Comparison of ENCODE assay signal across 22 cellular contexts in genomic region chr17:57080708-57081107, GRCh38. TPM values are rescaled to one million over a fixed set of nuclear protein-coding genes. Genes with fewer than 3 reads are reported as not detected.
DNase-seq lines count a peak whose midpoint lies in the region; ATAC-seq, FAIRE-seq and TF ChIP-seq lines count a peak whose summit lies in the region.
"Had no signal": no experiment of that assay in that cellular context is flagged by ENCODE, and none has a peak within 500 bp of the region (broad histone marks: within the 10 kb centered on the region; RNA-seq: fewer than 3 reads in every experiment).

No MANE protein-coding gene starts in this region.

- H3K4me3 ChIP-seq in mammary epithelial cell (replicated peaks in 1 of 3; ENCODE audit: insufficient read depth in 1 of 3, low read depth in 2 of 3, low read length in 3 of 3) = no peak overlapping the region
- H3K4me3 ChIP-seq in Peyer's patch = no peak overlapping the region
- H3K4me3 ChIP-seq: BLaER1, heart right ventricle, pancreas, right lobe of liver had no signal

- H3K4me2 ChIP-seq in mammary epithelial cell (ENCODE audit: insufficient read depth, low read depth, low read length) = peak overlapping the region; percentile 1
- H3K4me2 ChIP-seq: BLaER1 had no signal

- no peaks in the 10 kb centered on the region for H3K27me3 ChIP-seq in mammary epithelial cell (ENCODE audit: insufficient read depth, low read length)
- H3K27me3 ChIP-seq in Peyer's patch = no peaks in the 10 kb centered on the region
- H3K27me3 ChIP-seq: BLaER1, heart right ventricle, pancreas, right lobe of liver had no signal

- TF ChIP-seq CTCF in GM13976 (IDR thresholded peaks at IDR 0.05; ENCODE audit: borderline replicate concordance, control extremely low read depth, extremely low read depth, insufficient read depth, missing control alignments) = no peak
- no peak for TF ChIP-seq CTCF in mammary epithelial cell (conservative IDR thresholded peaks at IDR 0.05 in 1 of 2, IDR thresholded peaks at IDR 0.05 in 1 of 2; ENCODE audit: extremely low read depth in 1 of 2, insufficient read depth in 1 of 2, low read depth in 1 of 2, low read length in 2 of 2)
- TF ChIP-seq CTCF in Peyer's patch (IDR thresholded peaks at IDR 0.05) = no peak

- no TSS peak for BruUV-seq in mammary epithelial cell (replicated peaks; lab: Mats Ljungman, UMichigan)

- no peak overlapping the region for H2AFZ ChIP-seq in mammary epithelial cell (ENCODE audit: low read depth, low read length)

- WGBS in mammary epithelial cell (ENCODE audit: low coverage, missing lambda C conversion rate) = 22% methylated on average over 2 of the region's 2 CpGs

- in situ Hi-C loops in GM13976 (cut with MboI; ENCODE audit: low sequenced_read_pairs, unreplicated experiment) (no loop called here), mammary epithelial cell (cut with MboI; ENCODE audit: low sequenced_read_pairs in 2 of 2) (no loop called here)

- H3K36me3 ChIP-seq in mammary epithelial cell (ENCODE audit: insufficient read depth, low read length) (no peaks in the 10 kb centered on the region), Peyer's patch (peaks cover 0 to 6% (median 0%) of the 10 kb centered on the region in 3 donors)
- H3K36me3 ChIP-seq: BLaER1, heart right ventricle, pancreas, right lobe of liver had no signal

- H4K20me1 ChIP-seq in mammary epithelial cell (ENCODE audit: insufficient read depth, low read length) = no peaks in the 10 kb centered on the region

- DNase-seq in A172 (ENCODE audit: low spot score) = peak; percentile 18
- DNase-seq in GM13976 (ENCODE audit: low spot score) = peak; percentile 54
- DNase-seq in HTR-8/SVneo (ENCODE audit: insufficient read length, low spot score) = peak; percentile 51
- peak; percentile 39 for DNase-seq in mammary epithelial cell
- DNase-seq in NOMO-1 treated with DMSO at 0.1 percent for 48 hours (lab: John Stamatoyannopoulos, UW; ENCODE audit: unreplicated experiment) = no peak
- DNase-seq in Peyer's patch = no peak
- DNase-seq: activated CD4-positive, alpha-beta T cell treated with anti-CD3 and anti-CD28 coated beads for 1 hour; activated T-cell treated with anti-CD3 and anti-CD28 coated beads, Interleukin-2, amount 50 U/mL, for 1 hour; heart right ventricle; left ventricle myocardium superior; MV-4-11; NCI-H187; NCI-H774; pancreas; right lobe of liver; SHP77; T-helper 1 cell had no signal

- ATAC-seq in GM18907 (IDR thresholded peaks at IDR 0.05; ENCODE audit: unreplicated experiment) (no peak), GM19328 (IDR thresholded peaks at IDR 0.05; ENCODE audit: unreplicated experiment) (no peak)
- ATAC-seq: heart right ventricle, left ventricle myocardium superior, pancreas, right lobe of liver had no signal

- peaks cover 10% of the 10 kb centered on the region for H3K4me1 ChIP-seq in mammary epithelial cell (ENCODE audit: insufficient read depth, low read length)
- peaks cover 0 to 10% (median 0%) of the 10 kb centered on the region in 4 donors for H3K4me1 ChIP-seq in Peyer's patch
- H3K4me1 ChIP-seq: pancreas had no signal

- H3K9ac ChIP-seq in mammary epithelial cell (ENCODE audit: insufficient read depth, low read length) = no peak overlapping the region
- H3K9ac ChIP-seq: BLaER1 had no signal

- FAIRE-seq in HTR-8/SVneo (lab: Jason Lieb, UNC) = no peak
- FAIRE-seq: pancreas, TTC549 had no signal

- CTCF ChIA-PET in mammary epithelial cell (lab: Charles Lee; ENCODE audit: low non-redundant PET) = no interaction called here

- no peaks in the 10 kb centered on the region for H3K9me3 ChIP-seq in mammary epithelial cell (replicated peaks; ENCODE audit: insufficient read depth, low read length)
- H3K9me3 ChIP-seq in Peyer's patch = no peaks in the 10 kb centered on the region
- H3K9me3 ChIP-seq: BLaER1, heart right ventricle, pancreas, right lobe of liver had no signal

- peaks cover 6% of the 10 kb centered on the region for H3K79me2 ChIP-seq in mammary epithelial cell (ENCODE audit: insufficient read depth, low read length)

- intact Hi-C loops in mammary epithelial cell (cut with micrococcal nuclease) = no loop called here

- H3K27ac ChIP-seq in mammary epithelial cell (ENCODE audit: insufficient read depth, low read depth, low read length) (no peak overlapping the region), Peyer's patch (no peak overlapping the region)
- H3K27ac ChIP-seq: BLaER1, heart right ventricle, HL-60, pancreas, right lobe of liver had no signal

- TF ChIP-seq POLR2A in Peyer's patch (IDR thresholded peaks at IDR 0.05) = no peak

- dilution Hi-C loops in mammary epithelial cell (cut with HindIII; ENCODE audit: low sequenced_read_pairs) = no loop called here

RNA-seq across cellular contexts. Expression of gene AKAP1, which starts 4.3 kb away (rescaled TPM):
- 22.0 and 38.5 TPM in 2 replicates for total RNA-seq in A172 (2014; rRNA removed; shearing (Covaris generic))
- total RNA-seq in mammary epithelial cell (10 to 100 TPM; 31.3 to 33.7 TPM), Peyer's patch (100 to 1,000 TPM; 123 to 203 (median 166) TPM)
- 43.5 TPM for polyA plus RNA-seq in mammary epithelial cell
- polyA minus RNA-seq in mammary epithelial cell = 157 TPM

Comparison
In these comparisons a context has a peak if more than half of its experiments do, and no peak if none do; other contexts are left out.
1. DNase-seq: peak in A172 (single experiment), GM13976 (single experiment), HTR-8/SVneo (single experiment) and mammary epithelial cell (single experiment); none in NOMO-1 treated with DMSO at 0.1 percent for 48 hours (single experiment) and Peyer's patch (0 of 3).